ENCODE assay signal across 17 cellular contexts in genomic region chr16:57732011-57732410, GRCh38. TPM values are rescaled to one million over a fixed set of nuclear protein-coding genes. Genes with fewer than 3 reads are reported as not detected.
DNase-seq lines count a peak whose midpoint lies in the region; ATAC-seq and TF ChIP-seq lines count a peak whose summit lies in the region.
"Had no signal": no experiment of that assay in that cellular context is flagged by ENCODE, and none has a peak within 500 bp of the region (broad histone marks: within the 10 kb centered on the region; RNA-seq: fewer than 3 reads in every experiment).

No MANE protein-coding gene starts in this region.

- intact Hi-C loops in right lobe of liver (cut with DNase I): no loop called here

- peaks cover 31% of the 10 kb centered on the region for H3K36me3 Mint-ChIP-seq in stimulated activated effector memory CD8-positive, alpha-beta T cell treated with anti-CD3 and anti-CD28 coated beads, Interleukin-12 subunit alpha, Interleukin-12 subunit beta, amount 100 ng/mL, for 72 hours

- 50% methylated on average over 2 of the region's 2 CpGs for WGBS in right lobe of liver (ENCODE audit: insufficient coverage, low coverage, low lambda C conversion rate, missing lambda C conversion rate)

- H3K27ac ChIP-seq in right lobe of liver: no peak overlapping the region
- H3K27ac ChIP-seq: foreskin keratinocyte had no signal

- H3K9me3 ChIP-seq in right lobe of liver: no peaks in the 10 kb centered on the region

- no peak overlapping the region for H3K4me3 Mint-ChIP-seq in stimulated activated effector memory CD8-positive, alpha-beta T cell treated with anti-CD3 and anti-CD28 coated beads, Interleukin-12 subunit alpha, Interleukin-12 subunit beta, amount 100 ng/mL, for 72 hours

- peak overlapping the region; percentile 72 for H3K27ac Mint-ChIP-seq in stimulated activated effector memory CD8-positive, alpha-beta T cell treated with anti-CD3 and anti-CD28 coated beads, Interleukin-12 subunit alpha, Interleukin-12 subunit beta, amount 100 ng/mL, for 72 hours
- H3K27ac Mint-ChIP-seq: CD4-positive, CD25-positive, alpha-beta regulatory T cell had no signal

- DNase-seq in EL (peak; percentile 32), MV-4-11 (lab: John Stamatoyannopoulos, UW) (peak; percentile 50), fibroblast of gingiva (ENCODE audit: low read depth) (peak; percentile 79), GF-D8 (lab: John Stamatoyannopoulos, UW) (no peak), right lobe of liver (no peak)
- no peak for DNase-seq in stimulated activated effector memory CD8-positive, alpha-beta T cell treated with anti-CD3 and anti-CD28 coated beads, Interleukin-12 subunit alpha, Interleukin-12 subunit beta, amount 100 ng/mL, for 72 hours (ENCODE audit: low spot score in 2 of 2)
- DNase-seq: activated CD4-positive, alpha-beta T cell treated with anti-CD3 and anti-CD28 coated beads, Interleukin-2, amount 50 U/mL, for 1 hour; activated gamma-delta T cell treated with Interleukin-2 at 50 U/mL for 16 hours; CD4-positive, CD25-positive, alpha-beta regulatory T cell; cerebellar nuclear complex; DMS53; effector memory CD4-positive, alpha-beta T cell; foreskin keratinocyte; left cardiac atrium; NCI-H446; SHP77 had no signal

- TF ChIP-seq CTCF in right lobe of liver (IDR thresholded peaks at IDR 0.05): no peak

- ATAC-seq in stimulated activated effector memory CD8-positive, alpha-beta T cell treated with anti-CD3 and anti-CD28 coated beads, Interleukin-12 subunit alpha, Interleukin-12 subunit beta, amount 100 ng/mL, for 72 hours: no peak
- ATAC-seq in HG03175 (IDR thresholded peaks at IDR 0.05; ENCODE audit: unreplicated experiment): no peak
- ATAC-seq in right lobe of liver: no peak
- ATAC-seq: foreskin keratinocyte, left cardiac atrium had no signal

- no peaks in the 10 kb centered on the region for H3K27me3 ChIP-seq in right lobe of liver
- H3K27me3 ChIP-seq: foreskin keratinocyte had no signal

- H3K4me3 ChIP-seq in right lobe of liver: no peak overlapping the region

- no peaks in the 10 kb centered on the region for H3K36me3 ChIP-seq in right lobe of liver

- H3K9me3 Mint-ChIP-seq in stimulated activated effector memory CD8-positive, alpha-beta T cell treated with anti-CD3 and anti-CD28 coated beads, Interleukin-12 subunit alpha, Interleukin-12 subunit beta, amount 100 ng/mL, for 72 hours: peaks cover 6% of the 10 kb centered on the region

- H3K4me1 ChIP-seq in right lobe of liver: peaks cover 0 to 17% (median 5%) of the 10 kb centered on the region in 4 donors
- H3K4me1 ChIP-seq: foreskin keratinocyte had no signal

- no peak for TF ChIP-seq POLR2A in right lobe of liver (IDR thresholded peaks at IDR 0.05)

- peaks cover 38% of the 10 kb centered on the region for H3K4me1 Mint-ChIP-seq in stimulated activated effector memory CD8-positive, alpha-beta T cell treated with anti-CD3 and anti-CD28 coated beads, Interleukin-12 subunit alpha, Interleukin-12 subunit beta, amount 100 ng/mL, for 72 hours

RNA-seq across cellular contexts. Expression of gene KATNB1, which starts 3.6 kb away (rescaled TPM):
- total RNA-seq in right lobe of liver: 10 to 100 TPM in 2 of 6 experiments, 1 to 10 TPM in 4; 5.6 to 17.5 (median 8.5) TPM

RNA-seq across cellular contexts. Expression of gene DRC7, which starts 37.4 kb away (rescaled TPM):
- under 1 TPM; 0.06 to 0.37 (median 0.19) TPM for total RNA-seq in right lobe of liver
- total RNA-seq: CD4-positive, CD25-positive, alpha-beta regulatory T cell; foreskin keratinocyte; left cardiac atrium had no signal

Comparison
In these comparisons a context has a peak if more than half of its experiments do, and no peak if none do; other contexts are left out.
1. DNase-seq: peak in EL (single experiment), MV-4-11 (single experiment) and fibroblast of gingiva (single experiment); none in stimulated activated effector memory CD8-positive, alpha-beta T cell treated with anti-CD3 and anti-CD28 coated beads, Interleukin-12 subunit alpha, Interleukin-12 subunit beta, amount 100 ng/mL, for 72 hours (0 of 2), GF-D8 (single experiment) and right lobe of liver (0 of 3).